In genomic region chr20:50308513-50309279, GRCh38 we compare ENCODE assay signal across 8 cellular contexts.
DNase-seq lines count a peak whose midpoint lies in the region; FAIRE-seq and TF ChIP-seq lines count a peak whose summit lies in the region.

No MANE protein-coding gene starts in this region.

- in situ Hi-C loops in ACHN (cut with HindIII; ENCODE audit: low pct_ligation_motif_present, low pct_unique_long_range_greater_than_20kb, low sequenced_read_pairs) = no loop called here
- in situ Hi-C loops in mammary epithelial cell (cut with MboI; ENCODE audit: low sequenced_read_pairs in 2 of 2) = no loop called here

- H3K79me2 ChIP-seq in mammary epithelial cell (ENCODE audit: insufficient read depth, low read length) = no peaks in the 10 kb centered on the region

- CTCF ChIA-PET in mammary epithelial cell (lab: Charles Lee; ENCODE audit: low non-redundant PET) = no interaction called here

- peak; percentile 84 for DNase-seq in ACHN
- peak; percentile 45 for DNase-seq in MV-4-11 (lab: John Stamatoyannopoulos, UW)
- peak; percentile 96 for DNase-seq in mammary epithelial cell
- peak; percentile 96 for DNase-seq in kidney
- no peak for DNase-seq in cerebellar cortex (ENCODE audit: low spot score)
- DNase-seq in activated T-cell treated with anti-CD3 and anti-CD28 coated beads, Interleukin-2, amount 50 U/mL, for 1 hour = no peak
- no peak for DNase-seq in middle frontal gyrus (ENCODE audit: extremely low spot score, low spot score)

- peak overlapping the region; percentile 90 for H3K27ac ChIP-seq in mammary epithelial cell (ENCODE audit: insufficient read depth, low read depth, low read length)
- H3K27ac ChIP-seq in kidney (ENCODE audit: low read depth in 2 of 2, low read length in 2 of 2) = peak overlapping the region; percentile 82 to 93
- peak overlapping the region in 20 of 21 experiments; percentile 63 to 94 (median 82) for H3K27ac ChIP-seq in skin epidermis

- H3K9me3 ChIP-seq in mammary epithelial cell (replicated peaks; ENCODE audit: insufficient read depth, low read length) (no peaks in the 10 kb centered on the region), kidney (ENCODE audit: control insufficient read depth in 1 of 2, low read length in 2 of 2) (no peaks in the 10 kb centered on the region)

- dilution Hi-C loops in mammary epithelial cell (cut with HindIII; ENCODE audit: low sequenced_read_pairs) = no loop called here

- intact Hi-C loops in mammary epithelial cell (cut with micrococcal nuclease) (loop anchor here (5.0 kb wide), 3 partner anchors 64 to 154 kb away; no protein-coding TSS in a partner anchor), kidney (cut with DNase I) (no loop called here)

- H3K4me3 ChIP-seq in mammary epithelial cell (replicated peaks in 1 of 3; ENCODE audit: insufficient read depth in 1 of 3, low read depth in 2 of 3, low read length in 3 of 3) = peak overlapping the region in 1 of 3 experiments; percentile 7
- no peak overlapping the region for H3K4me3 ChIP-seq in kidney (ENCODE audit: low read length in 2 of 2)
- no peak overlapping the region for H3K4me3 ChIP-seq in skin epidermis

- H3K36me3 ChIP-seq in mammary epithelial cell (ENCODE audit: insufficient read depth, low read length) (no peaks in the 10 kb centered on the region), kidney (ENCODE audit: control insufficient read depth in 1 of 2, insufficient read depth in 2 of 2, low read length in 2 of 2) (no peaks in the 10 kb centered on the region)

- WGBS in mammary epithelial cell (ENCODE audit: low coverage, missing lambda C conversion rate) = 3% methylated on average over 12 of the region's 20 CpGs

- BruUV-seq in mammary epithelial cell (replicated peaks; lab: Mats Ljungman, UMichigan) = TSS peak; percentile 60

- H3K4me1 ChIP-seq in mammary epithelial cell (ENCODE audit: insufficient read depth, low read length) (peaks cover 59% of the 10 kb centered on the region), kidney (ENCODE audit: control insufficient read depth in 1 of 2, insufficient read depth in 1 of 2, low read depth in 1 of 2, low read length in 2 of 2) (peaks cover 20 to 41% of the 10 kb centered on the region in 2 donors)

- H2AFZ ChIP-seq in mammary epithelial cell (ENCODE audit: low read depth, low read length) = peak overlapping the region; percentile 67

- TF ChIP-seq CTCF in mammary epithelial cell (conservative IDR thresholded peaks at IDR 0.05 in 1 of 2, IDR thresholded peaks at IDR 0.05 in 1 of 2; ENCODE audit: extremely low read depth in 1 of 2, insufficient read depth in 1 of 2, low read depth in 1 of 2, low read length in 2 of 2) (peak in 1 of 2 donors; percentile 36), kidney (IDR thresholded peaks at IDR 0.05; ENCODE audit: borderline replicate concordance, extremely low read depth, insufficient read depth) (no peak)

- peak overlapping the region; percentile 76 for H3K9ac ChIP-seq in mammary epithelial cell (ENCODE audit: insufficient read depth, low read length)
- H3K9ac ChIP-seq in kidney (ENCODE audit: low read length in 2 of 2) = peak overlapping the region; percentile 48 to 66

- no peak for FAIRE-seq in kidney (lab: Jason Lieb, UNC)

- no peaks in the 10 kb centered on the region for H4K20me1 ChIP-seq in mammary epithelial cell (ENCODE audit: insufficient read depth, low read length)

- no peaks in the 10 kb centered on the region for H3K27me3 ChIP-seq in mammary epithelial cell (ENCODE audit: insufficient read depth, low read length)

- H3K4me2 ChIP-seq in mammary epithelial cell (ENCODE audit: insufficient read depth, low read depth, low read length) = peak overlapping the region; percentile 63

Comparison
In these comparisons a context has a peak if more than half of its experiments do, and no peak if none do; other contexts are left out.
1. DNase-seq: peak in ACHN (single experiment), MV-4-11 (single experiment), mammary epithelial cell (single experiment) and kidney (single experiment); none in cerebellar cortex (single experiment), activated T-cell treated with anti-CD3 and anti-CD28 coated beads, Interleukin-2, amount 50 U/mL, for 1 hour (single experiment) and middle frontal gyrus (single experiment).
2. Peak in every context shown above with its lines, with median percentiles within 50 percentile points of each other: H3K27ac ChIP-seq.